ENCODE assay signal across 2 cellular contexts in genomic region chr4:145819246-145820181, GRCh38.
TF ChIP-seq lines count a peak whose summit lies in the region.

No MANE protein-coding gene starts in this region.

TF ChIP-seq in GM23338, 12 proteins besides CTCF, POLR2A, EP300 and RAD21 (continued from another document):
- no peak for TF ChIP-seq ZNF462 (CRISPR knock-in tag; IDR thresholded peaks at IDR 0.05)
- TF ChIP-seq CREB1 (CRISPR knock-in tag; IDR thresholded peaks at IDR 0.05; ENCODE audit: low read depth): no peak
- no peak for TF ChIP-seq POLR2AphosphoS5 (IDR thresholded peaks at IDR 0.05; ENCODE audit: low read depth)
- TF ChIP-seq EZH2 (IDR thresholded peaks at IDR 0.05; ENCODE audit: low read depth, unreplicated experiment): no peak
- no peak for TF ChIP-seq EZH2phosphoT487 (IDR thresholded peaks at IDR 0.05; ENCODE audit: unreplicated experiment)
- TF ChIP-seq, protein P1, sequence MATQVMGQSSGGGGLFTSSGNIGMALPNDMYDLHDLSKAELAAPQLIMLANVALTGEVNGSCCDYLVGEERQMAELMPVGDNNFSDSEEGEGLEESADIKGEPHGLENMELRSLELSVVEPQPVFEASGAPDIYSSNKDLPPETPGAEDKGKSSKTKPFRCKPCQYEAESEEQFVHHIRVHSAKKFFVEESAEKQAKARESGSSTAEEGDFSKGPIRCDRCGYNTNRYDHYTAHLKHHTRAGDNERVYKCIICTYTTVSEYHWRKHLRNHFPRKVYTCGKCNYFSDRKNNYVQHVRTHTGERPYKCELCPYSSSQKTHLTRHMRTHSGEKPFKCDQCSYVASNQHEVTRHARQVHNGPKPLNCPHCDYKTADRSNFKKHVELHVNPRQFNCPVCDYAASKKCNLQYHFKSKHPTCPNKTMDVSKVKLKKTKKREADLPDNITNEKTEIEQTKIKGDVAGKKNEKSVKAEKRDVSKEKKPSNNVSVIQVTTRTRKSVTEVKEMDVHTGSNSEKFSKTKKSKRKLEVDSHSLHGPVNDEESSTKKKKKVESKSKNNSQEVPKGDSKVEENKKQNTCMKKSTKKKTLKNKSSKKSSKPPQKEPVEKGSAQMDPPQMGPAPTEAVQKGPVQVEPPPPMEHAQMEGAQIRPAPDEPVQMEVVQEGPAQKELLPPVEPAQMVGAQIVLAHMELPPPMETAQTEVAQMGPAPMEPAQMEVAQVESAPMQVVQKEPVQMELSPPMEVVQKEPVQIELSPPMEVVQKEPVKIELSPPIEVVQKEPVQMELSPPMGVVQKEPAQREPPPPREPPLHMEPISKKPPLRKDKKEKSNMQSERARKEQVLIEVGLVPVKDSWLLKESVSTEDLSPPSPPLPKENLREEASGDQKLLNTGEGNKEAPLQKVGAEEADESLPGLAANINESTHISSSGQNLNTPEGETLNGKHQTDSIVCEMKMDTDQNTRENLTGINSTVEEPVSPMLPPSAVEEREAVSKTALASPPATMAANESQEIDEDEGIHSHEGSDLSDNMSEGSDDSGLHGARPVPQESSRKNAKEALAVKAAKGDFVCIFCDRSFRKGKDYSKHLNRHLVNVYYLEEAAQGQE (IDR thresholded peaks at IDR 0.05; ENCODE audit: unreplicated experiment): no peak
- TF ChIP-seq ZNF331 (CRISPR knock-in tag; IDR thresholded peaks at IDR 0.05; ENCODE audit: low read depth): no peak
- TF ChIP-seq STAT1 (IDR thresholded peaks at IDR 0.05; ENCODE audit: unreplicated experiment): no peak
- TF ChIP-seq JUNB (IDR thresholded peaks at IDR 0.05; ENCODE audit: unreplicated experiment): no peak
- no peak for TF ChIP-seq ETS1 (IDR thresholded peaks at IDR 0.05)
- TF ChIP-seq ZNF114 (CRISPR knock-in tag; IDR thresholded peaks at IDR 0.05): no peak

TF ChIP-seq in GM12878, 131 proteins besides CTCF, POLR2A, EP300 and RAD21 (continued from another document):
- TF ChIP-seq CUX1 (IDR thresholded peaks at IDR 0.05; ENCODE audit: insufficient replicate concordance, low read depth, low read length) (no peak), ZNF207 (IDR thresholded peaks at IDR 0.05; ENCODE audit: borderline replicate concordance) (no peak), ASH2L (IDR thresholded peaks at IDR 0.05; ENCODE audit: borderline replicate concordance, low read depth) (no peak)
- TF ChIP-seq, protein P2, sequence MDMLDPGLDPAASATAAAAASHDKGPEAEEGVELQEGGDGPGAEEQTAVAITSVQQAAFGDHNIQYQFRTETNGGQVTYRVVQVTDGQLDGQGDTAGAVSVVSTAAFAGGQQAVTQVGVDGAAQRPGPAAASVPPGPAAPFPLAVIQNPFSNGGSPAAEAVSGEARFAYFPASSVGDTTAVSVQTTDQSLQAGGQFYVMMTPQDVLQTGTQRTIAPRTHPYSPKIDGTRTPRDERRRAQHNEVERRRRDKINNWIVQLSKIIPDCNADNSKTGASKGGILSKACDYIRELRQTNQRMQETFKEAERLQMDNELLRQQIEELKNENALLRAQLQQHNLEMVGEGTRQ (IDR thresholded peaks at IDR 0.05; ENCODE audit: borderline replicate concordance, low read depth, low read length): no peak
TF ChIP-seq in GM12878: peak in this region for 0.
